10 cellular contexts compared by ENCODE assay signal in the genomic region with DNA sequence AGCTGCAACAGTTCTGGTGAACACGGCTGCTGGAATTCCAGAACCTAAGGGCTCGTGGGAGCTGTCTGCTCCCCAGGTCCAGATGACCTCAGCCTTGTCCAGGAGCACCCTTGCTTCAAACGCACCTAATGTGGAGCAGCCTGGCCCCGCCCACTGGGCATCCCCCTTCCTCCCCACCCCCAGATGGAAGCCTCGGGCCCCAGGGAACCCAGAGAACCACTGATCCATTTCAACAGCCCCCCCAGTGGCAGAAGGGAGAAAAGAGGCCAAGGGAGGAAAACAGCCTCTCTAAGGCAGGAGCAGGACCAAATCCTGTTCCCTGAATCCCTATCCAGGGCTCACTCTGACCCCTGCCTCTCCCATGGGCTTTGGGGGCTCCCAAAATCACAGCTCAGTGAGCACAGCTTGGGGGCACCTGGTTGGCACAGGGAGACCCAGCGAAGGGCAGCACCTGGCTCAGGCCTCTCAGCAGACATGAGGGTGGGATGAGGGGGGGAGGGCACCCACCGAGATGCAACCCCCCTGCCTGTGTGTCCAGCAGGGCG. TPM values are rescaled to one million over a fixed set of nuclear protein-coding genes. Genes with fewer than 3 reads are reported as not detected.
DNase-seq lines count a peak whose midpoint lies in the region; ATAC-seq, FAIRE-seq and TF ChIP-seq lines count a peak whose summit lies in the region.
"Had no signal": no experiment of that assay in that cellular context is flagged by ENCODE, and none has a peak within 500 bp of the region (broad histone marks: within the 10 kb centered on the region; RNA-seq: fewer than 3 reads in every experiment).

No MANE protein-coding gene starts in this region.

- H2AFZ ChIP-seq in GM12878 (ENCODE audit: control insufficient read depth, low read depth, low read length) = peak overlapping the region; percentile 42

- DNase-seq in RPMI8226 (peak; percentile 38), GM12878 (ENCODE audit: low read depth, low spot score) (no peak), kidney (no peak), superior temporal gyrus (ENCODE audit: extremely low spot score) (no peak), LoVo (ENCODE audit: low spot score) (no peak), GM12891 (ENCODE audit: insufficient read length, low spot score) (no peak)
- DNase-seq in naive thymus-derived CD8-positive, alpha-beta T cell = peak in 5 of 10 donors; percentile 32 to 74 (median 57)

- peak; percentile 31; the same call in 1 of the 2 replicates for TF ChIP-seq RAD21 in GM12878 (IDR thresholded peaks at IDR 0.05; ENCODE audit: insufficient read depth, low read depth, low read length)

- H3K9ac ChIP-seq in GM12878 (ENCODE audit: control insufficient read depth, insufficient read depth, low read length) = peak overlapping the region; percentile 72
- no peak overlapping the region for H3K9ac ChIP-seq in kidney (ENCODE audit: low read length in 2 of 2)

- ATAC-seq in GM12878 = peak; percentile 46
- ATAC-seq in naive thymus-derived CD8-positive, alpha-beta T cell = no peak

- no peaks in the 10 kb centered on the region for H3K9me3 ChIP-seq in DOHH2 (ENCODE audit: control insufficient read depth, insufficient read depth, low read length)
- H3K9me3 ChIP-seq in GM12878 (replicated peaks; ENCODE audit: control insufficient read depth, insufficient read depth, low read length) = no peaks in the 10 kb centered on the region
- no peaks in the 10 kb centered on the region for H3K9me3 ChIP-seq in kidney (ENCODE audit: control insufficient read depth in 1 of 2, low read length in 2 of 2)

- H3K27ac ChIP-seq in DOHH2 (ENCODE audit: low read depth, low read length) (peak overlapping the region; percentile 98), GM12878 (ENCODE audit: control insufficient read depth, insufficient read depth) (peak overlapping the region; percentile 93), kidney (ENCODE audit: low read depth in 2 of 2, low read length in 2 of 2) (no peak overlapping the region)

- no peaks in the 10 kb centered on the region for H3K9me3 Mint-ChIP-seq in naive thymus-derived CD8-positive, alpha-beta T cell

- H3K36me3 Mint-ChIP-seq in naive thymus-derived CD8-positive, alpha-beta T cell = peaks cover 7 to 34% (median 13%) of the 10 kb centered on the region in 3 donors

- H3K4me2 ChIP-seq in DOHH2 (ENCODE audit: low read length) (peak overlapping the region; percentile 100), GM12878 (ENCODE audit: control insufficient read depth, insufficient read depth) (peak overlapping the region; percentile 100)

- peaks cover 31% of the 10 kb centered on the region for H3F3A ChIP-seq in DOHH2 (ENCODE audit: control insufficient read depth, insufficient read depth)

- H3K36me3 ChIP-seq in DOHH2 (ENCODE audit: control insufficient read depth, low read length) (peaks cover 39% of the 10 kb centered on the region), GM12878 (ENCODE audit: control insufficient read depth in 2 of 2, insufficient read depth in 2 of 2, low read length in 1 of 2) (no peaks in the 10 kb centered on the region), kidney (ENCODE audit: control insufficient read depth in 1 of 2, insufficient read depth in 2 of 2, low read length in 2 of 2) (no peaks in the 10 kb centered on the region)

- in situ Hi-C loops in GM12878 (cut with MboI) = no loop called here

- 1% methylated on average over 8 of the region's 8 CpGs for WGBS in GM12878 (ENCODE audit: insufficient coverage, insufficient replicate concordance, low lambda C conversion rate, missing lambda C conversion rate)

- TF ChIP-seq CTCF in DOHH2 (IDR thresholded peaks at IDR 0.05; ENCODE audit: low read depth, low read length, poor library complexity, severe bottlenecking) (peak; percentile 31), GM12878 (IDR thresholded peaks at IDR 0.05 in 2 of 3, conservative IDR thresholded peaks at IDR 0.05 in 1 of 3; ENCODE audit: control insufficient read depth in 2 of 3, extremely low read depth in 1 of 3, insufficient read depth in 1 of 3, low read depth in 3 of 3, low read length in 3 of 3) (peak; percentile 43 to 55 (median 46)), kidney (IDR thresholded peaks at IDR 0.05; ENCODE audit: borderline replicate concordance, extremely low read depth, insufficient read depth) (no peak)

- no peaks in the 10 kb centered on the region for H3K27me3 Mint-ChIP-seq in naive thymus-derived CD8-positive, alpha-beta T cell

- no peak for TF ChIP-seq POLR2A in GM12878 (IDR thresholded peaks at IDR 0.05; ENCODE audit: low read depth, low read length)
- no peak for TF ChIP-seq POLR2A in GM12891 (IDR thresholded peaks at IDR 0.05; ENCODE audit: low read depth, low read length)

- peaks cover 55% of the 10 kb centered on the region for H3K79me2 ChIP-seq in DOHH2 (ENCODE audit: control insufficient read depth, low read length)
- peaks cover 18% of the 10 kb centered on the region for H3K79me2 ChIP-seq in GM12878 (ENCODE audit: control insufficient read depth, insufficient read depth, low read length)

- RAD21 ChIA-PET in GM12878 (lab: Charles Lee; ENCODE audit: unreplicated experiment) = interaction anchor here (1.2 to 3.6 kb wide), 9 partner anchors 11 to 84 kb away, joined by 3 to 17 read pairs (median 9); no protein-coding TSS in a partner anchor

- peaks cover 43 to 85% (median 62%) of the 10 kb centered on the region in 4 donors for H3K4me1 Mint-ChIP-seq in naive thymus-derived CD8-positive, alpha-beta T cell

- H3K4me1 ChIP-seq in DOHH2 (ENCODE audit: control insufficient read depth, low read length) (peaks cover 82% of the 10 kb centered on the region), GM12878 (ENCODE audit: control insufficient read depth, insufficient read depth, low read length) (peaks cover 30% of the 10 kb centered on the region), kidney (ENCODE audit: control insufficient read depth in 1 of 2, insufficient read depth in 1 of 2, low read depth in 1 of 2, low read length in 2 of 2) (no peaks in the 10 kb centered on the region)

- intact Hi-C loops in GM12878 (cut with micrococcal nuclease; ENCODE audit: unreplicated experiment) = no loop called here
- intact Hi-C loops in kidney (cut with DNase I) = no loop called here

- H3K4me3 ChIP-seq in DOHH2 (ENCODE audit: low read length) (peak overlapping the region; percentile 84), GM12878 (peak overlapping the region; percentile 69), kidney (ENCODE audit: low read length in 2 of 2) (no peak overlapping the region)

- no peak for FAIRE-seq in GM12878 (lab: Jason Lieb, UNC)
- FAIRE-seq in kidney (lab: Jason Lieb, UNC) = no peak
- no peak for FAIRE-seq in GM12891 (lab: Jason Lieb, UNC)
- FAIRE-seq: endometrium had no signal

- TF ChIP-seq EP300 in GM12878 (IDR thresholded peaks at IDR 0.05; ENCODE audit: borderline replicate concordance in 1 of 2, control insufficient read depth in 1 of 2, low read depth in 2 of 2, low read length in 2 of 2) = no peak

- CTCF ChIA-PET in GM12878 (lab: Yijun Ruan, JAX) = interaction anchor here (0.8 to 11.1 kb wide), 12 partner anchors 13 to 203 kb away, joined by 3 to 124 read pairs (median 4); a partner anchor contains a TSS

- no TSS peak for BruUV-seq in GM12878 (replicated peaks; lab: Mats Ljungman, UMichigan)

- no peaks in the 10 kb centered on the region for H4K20me1 ChIP-seq in DOHH2 (ENCODE audit: control insufficient read depth, insufficient read depth, low read depth, low read length)
- H4K20me1 ChIP-seq in GM12878 (ENCODE audit: control insufficient read depth, insufficient read depth) = no peaks in the 10 kb centered on the region

- SMC1A ChIA-PET in GM12878 (lab: Charles Lee; ENCODE audit: uncharacterized antibody, unreplicated experiment) = interaction anchor here (1.1 to 4.5 kb wide), 9 partner anchors 9 to 83 kb away, joined by 3 to 24 read pairs (median 5); no protein-coding TSS in a partner anchor

- POLR2A ChIA-PET in GM12878 (lab: Charles Lee) = interaction anchor here (0.9 to 3.0 kb wide), 9 partner anchors 9 to 82 kb away, joined by 3 to 12 read pairs (median 4); no protein-coding TSS in a partner anchor
- POLR2A ChIA-PET in naive thymus-derived CD8-positive, alpha-beta T cell (lab: Charles Lee) = interaction anchor here (0.6 to 12.0 kb wide), 9 partner anchors 15 to 1620 kb away, joined by 3 to 141 read pairs (median 7); a partner anchor contains a TSS

- no peaks in the 10 kb centered on the region for H3K9me2 ChIP-seq in DOHH2 (replicated peaks; ENCODE audit: control insufficient read depth, low read length)

- H3K27me3 ChIP-seq in DOHH2 (ENCODE audit: control insufficient read depth, low read length) (no peaks in the 10 kb centered on the region), GM12878 (replicated peaks in 1 of 2; ENCODE audit: control insufficient read depth in 2 of 2, insufficient read depth in 2 of 2, low read length in 1 of 2) (no peaks in the 10 kb centered on the region)

- peak overlapping the region; percentile 93 to 100 (median 98) for H3K27ac Mint-ChIP-seq in naive thymus-derived CD8-positive, alpha-beta T cell

- H3K4me3 Mint-ChIP-seq in naive thymus-derived CD8-positive, alpha-beta T cell = peak overlapping the region; percentile 90 to 99 (median 94)

RNA-seq across cellular contexts. Expression of a gene that starts 1.2 kb away (rescaled TPM):
- 94.2 and 114 TPM in 2 replicates for total RNA-seq in GM12878 (2013; cell fraction: nucleolus; rRNA removed)
- total RNA-seq in GM12878 (2014; rRNA removed) (23.2 TPM in 2 replicates), GM12878 (2014; rRNA removed; fragmentation: Illumina TruSeq; extraction: Trizol) (17.2 and 18.3 TPM in 2 replicates), GM12878 (2021) (25.8 and 26.0 TPM in 2 replicates), kidney (30.2 TPM)
- 7.0 TPM for polyA plus RNA-seq in GM12878 (2011; ENCODE audit: low read depth)
- polyA plus RNA-seq in GM12878 (2011; rRNA removed) (19.4 and 24.1 TPM in 2 replicates), GM12878 (2014; fragmentation: Illumina TruSeq; extraction: Trizol) (9.1 and 16.6 TPM in 2 replicates), GM12878 (2014; fragmentation: Nextera tagmentation; extraction: Ambion mirVana) (1 to 10 TPM; 1.5 to 1.8 TPM), GM12878 (2014; rRNA removed) (23.6 and 27.3 TPM in 2 replicates), GM12878 (2016; fragmentation: Nextera tagmentation; extraction: Ambion mirVana) (10 to 100 TPM; 12.4 TPM), kidney (ENCODE audit: insufficient read depth, low read depth, low replicate concordance) (1.9 TPM)
- 22.7 and 30.1 TPM in 2 replicates for polyA plus RNA-seq in GM12878 (2011; cell fraction: cytosol; rRNA removed)
- 148 and 167 TPM in 2 replicates for polyA plus RNA-seq in GM12878 (2011; cell fraction: nucleus; rRNA removed)
- polyA plus RNA-seq in GM12878 (2012) = 15.7 and 21.2 TPM in 2 replicates
- polyA minus RNA-seq in GM12878 (2011; rRNA and poly(A)+ RNA removed) = 14.9 and 23.6 TPM in 2 replicates
- 5.5 and 6.7 TPM in 2 replicates for polyA minus RNA-seq in GM12878 (2011; cell fraction: cytosol; rRNA and poly(A)+ RNA removed)
- 23.1 and 31.4 TPM in 2 replicates for polyA minus RNA-seq in GM12878 (2011; cell fraction: nucleus; rRNA and poly(A)+ RNA removed)
- 100 to 1,000 TPM; 177 to 193 TPM for total RNA-seq in naive thymus-derived CD8-positive, alpha-beta T cell
- polyA plus RNA-seq in naive thymus-derived CD8-positive, alpha-beta T cell = 10 to 100 TPM; 48.9 to 60.8 (median 54.6) TPM
- polyA plus RNA-seq in GM12891 (2012; ENCODE audit: low read depth, missing spikeins) = 12.4 TPM
- total RNA-seq: NCI-H460 had no signal

RNA-seq across cellular contexts. Expression of a gene that starts 39.4 kb away (rescaled TPM):
- total RNA-seq in GM12878 (2013; cell fraction: nucleolus; rRNA removed) = 143 and 150 TPM in 2 replicates
- total RNA-seq in GM12878 (2014; rRNA removed) (251 and 282 TPM in 2 replicates), GM12878 (2014; rRNA removed; fragmentation: Illumina TruSeq; extraction: Trizol) (135 and 149 TPM in 2 replicates), GM12878 (2021) (382 and 386 TPM in 2 replicates), kidney (38.6 TPM)
- 314 TPM for polyA plus RNA-seq in GM12878 (2011; ENCODE audit: low read depth)
- polyA plus RNA-seq in GM12878 (2011; rRNA removed) (84.4 and 296 TPM in 2 replicates), GM12878 (2014; fragmentation: Illumina TruSeq; extraction: Trizol) (166 and 339 TPM in 2 replicates), GM12878 (2014; fragmentation: Nextera tagmentation; extraction: Ambion mirVana) (100 to 1,000 TPM; 102 to 108 TPM), GM12878 (2014; rRNA removed) (313 and 369 TPM in 2 replicates), GM12878 (2016; fragmentation: Nextera tagmentation; extraction: Ambion mirVana) (100 to 1,000 TPM; 320 to 330 TPM), kidney (ENCODE audit: insufficient read depth, low read depth, low replicate concordance) (4.5 TPM)
- polyA plus RNA-seq in GM12878 (2011; cell fraction: cytosol; rRNA removed) = 317 and 416 TPM in 2 replicates
- polyA plus RNA-seq in GM12878 (2011; cell fraction: nucleus; rRNA removed) = 561 and 566 TPM in 2 replicates
- polyA plus RNA-seq in GM12878 (2012) = 512 and 607 TPM in 2 replicates
- polyA minus RNA-seq in GM12878 (2011; rRNA and poly(A)+ RNA removed) = 200 and 233 TPM in 2 replicates
- 155 and 158 TPM in 2 replicates for polyA minus RNA-seq in GM12878 (2011; cell fraction: cytosol; rRNA and poly(A)+ RNA removed)
- polyA minus RNA-seq in GM12878 (2011; cell fraction: nucleus; rRNA and poly(A)+ RNA removed) = 185 and 303 TPM in 2 replicates
- total RNA-seq in naive thymus-derived CD8-positive, alpha-beta T cell = 100 to 1,000 TPM; 295 to 297 TPM
- 1,000 to 10,000 TPM in 2 of 3 donors, 100 to 1,000 TPM in 1; 740 to 1,115 (median 1,110) TPM for polyA plus RNA-seq in naive thymus-derived CD8-positive, alpha-beta T cell
- polyA plus RNA-seq in GM12891 (2012; ENCODE audit: low read depth, missing spikeins) = 448 TPM

Comparison
In these comparisons a context has a peak if more than half of its experiments do, and no peak if none do; other contexts are left out.
1. H3K27ac ChIP-seq: peak in DOHH2 (single experiment) and GM12878 (single experiment); none in kidney (0 of 2).
2. H3K4me3 ChIP-seq: peak in DOHH2 (single experiment) and GM12878 (single experiment); none in kidney (0 of 2).